ENCODE assay signal across 8 cellular contexts in the genomic region with DNA sequence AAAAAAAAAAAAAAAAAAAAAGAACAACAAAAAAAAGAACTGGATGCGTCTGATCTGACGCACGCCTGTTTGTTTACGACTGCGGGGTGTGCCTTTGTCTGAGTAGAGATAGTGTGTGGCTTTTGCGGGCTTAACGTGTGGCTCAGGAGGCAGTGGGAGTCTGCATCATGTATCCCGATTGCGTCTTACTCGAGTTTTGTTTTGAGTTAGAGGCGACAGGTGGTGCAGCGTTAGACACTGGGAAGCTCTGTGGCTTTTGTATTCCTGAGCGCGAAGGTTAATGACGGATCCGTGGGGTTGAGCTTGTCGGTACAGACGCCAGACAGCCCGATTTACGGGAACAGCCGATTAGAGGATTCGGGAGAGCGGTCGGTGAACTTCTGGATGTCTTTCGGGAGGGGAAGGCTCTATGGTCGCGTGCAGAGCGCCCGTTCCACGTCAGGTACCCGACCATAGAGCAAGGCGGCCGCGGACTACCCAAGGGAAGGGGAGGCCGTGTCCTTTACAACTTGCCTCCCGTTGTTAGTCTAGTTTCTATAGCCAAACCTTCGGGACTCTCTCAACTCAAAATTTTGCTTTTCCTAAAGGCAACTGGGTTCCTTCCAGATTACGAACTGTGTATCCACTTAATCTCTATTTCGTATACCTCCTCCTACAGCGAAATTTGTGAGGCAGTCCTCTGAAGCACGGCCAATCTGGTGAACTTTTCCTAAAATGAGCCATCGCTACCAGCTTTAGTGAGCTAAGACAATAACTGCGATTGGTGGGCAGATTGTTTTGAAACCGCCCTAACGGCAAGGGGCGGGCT. TPM values are rescaled to one million over a fixed set of nuclear protein-coding genes. Genes with fewer than 3 reads are reported as not detected.
A peak's percentile ranks its signal among the peaks of the same experiment; 100 is the strongest.
DNase-seq lines count a peak whose midpoint lies in the region; ATAC-seq and TF ChIP-seq lines count a peak whose summit lies in the region.

No MANE protein-coding gene starts in this region.

- H3K9me3 ChIP-seq in OCI-LY1 (ENCODE audit: low read length) (no peaks in the 10 kb centered on the region), esophagus muscularis mucosa (no peaks in the 10 kb centered on the region), neural cell (ENCODE audit: low read length) (no peaks in the 10 kb centered on the region)

- H3K4me3 ChIP-seq in OCI-LY1 (ENCODE audit: low read depth, low read length, poor library complexity, severe bottlenecking) (peak overlapping the region; percentile 92), esophagus muscularis mucosa (peak overlapping the region; percentile 58 to 83 (median 66)), neural cell (ENCODE audit: low read length) (peak overlapping the region; percentile 80)

- DNase-seq in NCI-H524 (lab: John Stamatoyannopoulos, UW) (peak; percentile 58 to 86), NCI-H524 treated with DMSO at 0.1 percent for 48 hours (lab: John Stamatoyannopoulos, UW) (no peak), esophagus muscularis mucosa (ENCODE audit: extremely low spot score) (peak; percentile 95)
- peak; percentile 57 for DNase-seq in activated T-cell treated with anti-CD3 and anti-CD28 coated beads, Interleukin-2, amount 50 U/mL, for 4 hours
- DNase-seq in stimulated activated naive CD8-positive, alpha-beta T cell treated with anti-CD3 and anti-CD28 coated beads, Interleukin-15, amount 100 ng/mL, for 72 hours: peak; percentile 84 to 92

- H4K20me1 ChIP-seq in OCI-LY1 (ENCODE audit: insufficient read depth, low read length) (no peaks in the 10 kb centered on the region), neural cell (ENCODE audit: insufficient read depth) (peaks cover 8% of the 10 kb centered on the region)

- TF ChIP-seq CTCF in OCI-LY1 (IDR thresholded peaks at IDR 0.05; ENCODE audit: low read length) (no peak), esophagus muscularis mucosa (IDR thresholded peaks at IDR 0.05) (no peak), neural cell (IDR thresholded peaks at IDR 0.05; ENCODE audit: poor library complexity, severe bottlenecking) (no peak)

- H3K9ac ChIP-seq in OCI-LY1 (ENCODE audit: low read length): peak overlapping the region; percentile 99
- H3K9ac ChIP-seq in neural cell (ENCODE audit: low read length): peak overlapping the region; percentile 78

- H3K9me3 Mint-ChIP-seq in activated T-cell treated with anti-CD3 and anti-CD28 coated beads, Interleukin-2, amount 50 U/mL, for 4 hours: no peaks in the 10 kb centered on the region
- H3K9me3 Mint-ChIP-seq in stimulated activated naive CD8-positive, alpha-beta T cell treated with anti-CD3 and anti-CD28 coated beads, Interleukin-15, amount 100 ng/mL, for 72 hours: no peaks in the 10 kb centered on the region

- peaks cover 41% of the 10 kb centered on the region for H3K4me1 Mint-ChIP-seq in activated T-cell treated with anti-CD3 and anti-CD28 coated beads, Interleukin-2, amount 50 U/mL, for 4 hours (ENCODE audit: low read depth)
- peaks cover 44% of the 10 kb centered on the region for H3K4me1 Mint-ChIP-seq in stimulated activated naive CD8-positive, alpha-beta T cell treated with anti-CD3 and anti-CD28 coated beads, Interleukin-15, amount 100 ng/mL, for 72 hours

- peak overlapping the region; percentile 94 for H3K4me2 ChIP-seq in OCI-LY1 (ENCODE audit: low read length)
- peak overlapping the region; percentile 43 for H3K4me2 ChIP-seq in neural cell (ENCODE audit: low read length)

- intact Hi-C loops in esophagus muscularis mucosa (cut with DNase I): no loop called here

- H3K36me3 ChIP-seq in OCI-LY1 (ENCODE audit: insufficient read depth, low read length) (peaks cover 22% of the 10 kb centered on the region), esophagus muscularis mucosa (peaks cover 21 to 32% (median 23%) of the 10 kb centered on the region in 4 donors), neural cell (ENCODE audit: insufficient read depth, low read length) (no peaks in the 10 kb centered on the region)

- ATAC-seq in HG03139 (IDR thresholded peaks at IDR 0.05; ENCODE audit: unreplicated experiment): peak; percentile 7
- peak; percentile 41 for ATAC-seq in activated T-cell treated with anti-CD3 and anti-CD28 coated beads, Interleukin-2, amount 50 U/mL, for 4 hours
- peak; percentile 69 for ATAC-seq in stimulated activated naive CD8-positive, alpha-beta T cell treated with anti-CD3 and anti-CD28 coated beads, Interleukin-15, amount 100 ng/mL, for 72 hours

- peak overlapping the region; percentile 90 for H3K4me3 Mint-ChIP-seq in activated T-cell treated with anti-CD3 and anti-CD28 coated beads, Interleukin-2, amount 50 U/mL, for 4 hours
- peak overlapping the region; percentile 98 to 99 for H3K4me3 Mint-ChIP-seq in stimulated activated naive CD8-positive, alpha-beta T cell treated with anti-CD3 and anti-CD28 coated beads, Interleukin-15, amount 100 ng/mL, for 72 hours

- TF ChIP-seq EP300 in esophagus muscularis mucosa (IDR thresholded peaks at IDR 0.05) (no peak), neural cell (conservative IDR thresholded peaks at IDR 0.05; ENCODE audit: poor library complexity, severe bottlenecking) (no peak)

- H3K4me1 ChIP-seq in OCI-LY1 (ENCODE audit: insufficient read depth, low read length, severe bottlenecking): peaks cover 20% of the 10 kb centered on the region
- peaks cover 34 to 44% (median 40%) of the 10 kb centered on the region in 4 donors for H3K4me1 ChIP-seq in esophagus muscularis mucosa

- peak overlapping the region; percentile 100 for H3K27ac Mint-ChIP-seq in stimulated activated naive CD8-positive, alpha-beta T cell treated with anti-CD3 and anti-CD28 coated beads, Interleukin-15, amount 100 ng/mL, for 72 hours

- no peaks in the 10 kb centered on the region for H3F3A ChIP-seq in OCI-LY1 (ENCODE audit: insufficient read depth, low read length)
- no peaks in the 10 kb centered on the region for H3F3A ChIP-seq in neural cell (ENCODE audit: insufficient read depth, low read length, poor library complexity, severe bottlenecking)

- H3K36me3 Mint-ChIP-seq in activated T-cell treated with anti-CD3 and anti-CD28 coated beads, Interleukin-2, amount 50 U/mL, for 4 hours (ENCODE audit: insufficient read depth): peaks cover 9% of the 10 kb centered on the region

- H3K27me3 Mint-ChIP-seq in activated T-cell treated with anti-CD3 and anti-CD28 coated beads, Interleukin-2, amount 50 U/mL, for 4 hours (ENCODE audit: low read depth): no peaks in the 10 kb centered on the region
- H3K27me3 Mint-ChIP-seq in stimulated activated naive CD8-positive, alpha-beta T cell treated with anti-CD3 and anti-CD28 coated beads, Interleukin-15, amount 100 ng/mL, for 72 hours: no peaks in the 10 kb centered on the region

- TF ChIP-seq POLR2A in esophagus muscularis mucosa (IDR thresholded peaks at IDR 0.05; ENCODE audit: low read depth): peak; percentile 44

- H2AFZ ChIP-seq in OCI-LY1 (ENCODE audit: low read length) (no peak overlapping the region), neural cell (ENCODE audit: low read depth, low read length) (peak overlapping the region; percentile 30)

- peaks cover 39% of the 10 kb centered on the region for H3K79me2 ChIP-seq in OCI-LY1 (ENCODE audit: insufficient read depth, low read length)
- peaks cover 38% of the 10 kb centered on the region for H3K79me2 ChIP-seq in neural cell (replicated peaks; ENCODE audit: insufficient read depth, low read length)

- no peaks in the 10 kb centered on the region for H3K27me3 ChIP-seq in OCI-LY1 (ENCODE audit: insufficient read depth, low read length)
- no peaks in the 10 kb centered on the region for H3K27me3 ChIP-seq in esophagus muscularis mucosa
- no peaks in the 10 kb centered on the region for H3K27me3 ChIP-seq in neural cell (ENCODE audit: insufficient read depth, low read depth, low read length)

- H3K9me2 ChIP-seq in OCI-LY1 (ENCODE audit: low read depth, low read length): no peaks in the 10 kb centered on the region
- no peaks in the 10 kb centered on the region for H3K9me2 ChIP-seq in neural cell (ENCODE audit: insufficient read depth, low read length)

- peak overlapping the region; percentile 93 for H3K27ac ChIP-seq in OCI-LY1 (ENCODE audit: low read depth, low read length, poor library complexity, severe bottlenecking)
- peak overlapping the region; percentile 94 to 99 (median 96) for H3K27ac ChIP-seq in esophagus muscularis mucosa (replicated peaks in 1 of 4)
- H3K27ac ChIP-seq in neural cell (ENCODE audit: low read length): peak overlapping the region; percentile 87

- TF ChIP-seq RAD21 in neural cell (conservative IDR thresholded peaks at IDR 0.05): no peak

- under 1% methylated on average over 46 of the region's 46 CpGs for WGBS in esophagus muscularis mucosa

TF ChIP-seq in neural cell, 6 proteins besides CTCF, POLR2A, EP300 and RAD21 (continues in another document):
- TF ChIP-seq POLR2AphosphoS5 (IDR thresholded peaks at IDR 0.05) (peak; percentile 67), SMC3 (conservative IDR thresholded peaks at IDR 0.05; ENCODE audit: poor library complexity) (peak; percentile 32), EZH2 (IDR thresholded peaks at IDR 0.05; ENCODE audit: borderline replicate concordance, insufficient read depth, low read length, poor library complexity, severe bottlenecking) (no peak)

RNA-seq across cellular contexts. Expression of a gene that starts 0.9 kb away (rescaled TPM):
- 100 to 1,000 TPM; 224 to 248 (median 238) TPM for total RNA-seq in activated T-cell treated with anti-CD3 and anti-CD28 coated beads, Interleukin-2, amount 50 U/mL, for 4 hours
- total RNA-seq in esophagus muscularis mucosa: 100 to 1,000 TPM; 148 to 207 (median 179) TPM
- 34.6 and 38.3 TPM in 2 replicates for polyA plus RNA-seq in neural cell
- 75.0 and 77.7 TPM in 2 replicates for polyA minus RNA-seq in neural cell

RNA-seq across cellular contexts. Expression of a gene that starts 44.2 kb away (rescaled TPM):
- total RNA-seq in activated T-cell treated with anti-CD3 and anti-CD28 coated beads, Interleukin-2, amount 50 U/mL, for 4 hours: under 1 TPM; 0.08 to 0.40 (median 0.30) TPM
- 100 to 1,000 TPM; 112 to 243 (median 172) TPM for total RNA-seq in esophagus muscularis mucosa
- 0.10 TPM in 1 of 2 replicates, not detected in the other for polyA plus RNA-seq in neural cell
- 0.49 and 0.81 TPM in 2 replicates for polyA minus RNA-seq in neural cell

RNA-seq across cellular contexts. Expression of a gene that starts 46.7 kb away (rescaled TPM):
- 10 to 100 TPM; 33.8 to 40.5 (median 35.1) TPM for total RNA-seq in activated T-cell treated with anti-CD3 and anti-CD28 coated beads, Interleukin-2, amount 50 U/mL, for 4 hours
- 10 to 100 TPM; 11.6 to 21.2 (median 14.8) TPM for total RNA-seq in esophagus muscularis mucosa
- polyA plus RNA-seq in neural cell: 4.9 and 5.5 TPM in 2 replicates
- polyA minus RNA-seq in neural cell: 8.1 and 10.2 TPM in 2 replicates

Comparison
In these comparisons a context has a peak if more than half of its experiments do, and no peak if none do; other contexts are left out.
1. ATAC-seq: peak in every context shown above with its lines; median percentile 69 in stimulated activated naive CD8-positive, alpha-beta T cell treated with anti-CD3 and anti-CD28 coated beads, Interleukin-15, amount 100 ng/mL, for 72 hours; 41 in activated T-cell treated with anti-CD3 and anti-CD28 coated beads, Interleukin-2, amount 50 U/mL, for 4 hours; 7 in HG03139.
2. RNA of a gene that starts 44.2 kb away (total RNA-seq): 112 to 243 TPM in esophagus muscularis mucosa; 0.08 to 0.40 TPM in activated T-cell treated with anti-CD3 and anti-CD28 coated beads, Interleukin-2, amount 50 U/mL, for 4 hours; every median in the first group is over 10 times any median in the second.
3. Peak in every context shown above with its lines, with median percentiles within 50 percentile points of each other: H3K27ac ChIP-seq and H3K4me3 ChIP-seq.